In the genomic region with DNA sequence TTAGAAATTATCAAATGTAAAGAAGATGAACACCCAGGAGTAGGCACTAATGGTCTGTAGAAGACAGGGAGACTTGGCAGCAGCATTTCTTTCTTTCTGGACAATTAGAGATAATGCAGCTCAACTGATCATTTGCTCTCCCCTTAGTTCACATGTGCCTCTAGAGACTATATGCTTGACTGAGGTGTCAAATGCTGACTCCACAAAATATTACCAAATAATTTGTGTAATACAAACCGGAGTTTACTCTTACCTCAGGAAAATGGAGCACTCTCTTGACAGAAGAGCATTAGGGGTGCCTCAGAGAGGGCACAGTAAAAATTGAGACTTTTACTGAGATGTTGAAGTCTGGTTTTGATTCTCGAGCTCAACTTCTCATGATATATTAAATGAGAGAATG, we compare ENCODE assay signal across 3 cellular contexts.
TF ChIP-seq lines count a peak whose summit lies in the region.

No MANE protein-coding gene starts in this region.

TF ChIP-seq in HepG2, 621 proteins besides CTCF, POLR2A, EP300 and RAD21:
- TF ChIP-seq MAFF (IDR thresholded peaks at IDR 0.05; ENCODE audit: low read depth, low read length) = peak; percentile 80
- TF ChIP-seq MAFK (conservative IDR thresholded peaks at IDR 0.05 in 1 of 2, IDR thresholded peaks at IDR 0.05 in 1 of 2; ENCODE audit: low read length in 2 of 2) = peak; percentile 80 to 87
- no peak for TF ChIP-seq PCBP1 (IDR thresholded peaks at IDR 0.05; ENCODE audit: borderline replicate concordance, low read depth, low read length)

TF ChIP-seq in IMR-90, 13 proteins besides CTCF, POLR2A, EP300 and RAD21:
- TF ChIP-seq MAFK (IDR thresholded peaks at IDR 0.05; ENCODE audit: low read depth, low read length) (peak; percentile 84), CEBPB (IDR thresholded peaks at IDR 0.05; ENCODE audit: low read depth, low read length) (no peak)

TF ChIP-seq in K562, 482 proteins besides CTCF, POLR2A, EP300 and RAD21:
- TF ChIP-seq MAFG (tag; conservative IDR thresholded peaks at IDR 0.05) = peak; percentile 53
- TF ChIP-seq TBL1XR1 (IDR thresholded peaks at IDR 0.05; ENCODE audit: low read length in 2 of 2) = no peak
- TF ChIP-seq, protein P1, sequence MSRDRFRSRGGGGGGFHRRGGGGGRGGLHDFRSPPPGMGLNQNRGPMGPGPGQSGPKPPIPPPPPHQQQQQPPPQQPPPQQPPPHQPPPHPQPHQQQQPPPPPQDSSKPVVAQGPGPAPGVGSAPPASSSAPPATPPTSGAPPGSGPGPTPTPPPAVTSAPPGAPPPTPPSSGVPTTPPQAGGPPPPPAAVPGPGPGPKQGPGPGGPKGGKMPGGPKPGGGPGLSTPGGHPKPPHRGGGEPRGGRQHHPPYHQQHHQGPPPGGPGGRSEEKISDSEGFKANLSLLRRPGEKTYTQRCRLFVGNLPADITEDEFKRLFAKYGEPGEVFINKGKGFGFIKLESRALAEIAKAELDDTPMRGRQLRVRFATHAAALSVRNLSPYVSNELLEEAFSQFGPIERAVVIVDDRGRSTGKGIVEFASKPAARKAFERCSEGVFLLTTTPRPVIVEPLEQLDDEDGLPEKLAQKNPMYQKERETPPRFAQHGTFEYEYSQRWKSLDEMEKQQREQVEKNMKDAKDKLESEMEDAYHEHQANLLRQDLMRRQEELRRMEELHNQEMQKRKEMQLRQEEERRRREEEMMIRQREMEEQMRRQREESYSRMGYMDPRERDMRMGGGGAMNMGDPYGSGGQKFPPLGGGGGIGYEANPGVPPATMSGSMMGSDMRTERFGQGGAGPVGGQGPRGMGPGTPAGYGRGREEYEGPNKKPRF (IDR thresholded peaks at IDR 0.05; ENCODE audit: low read depth, low read length) = no peak
- no peak for TF ChIP-seq PCBP2 (IDR thresholded peaks at IDR 0.05; ENCODE audit: low read depth, low read length, poor library complexity, severe bottlenecking)
- no peak for TF ChIP-seq ZBTB11 (CRISPR knock-in tag; IDR thresholded peaks at IDR 0.05)
- no peak for TF ChIP-seq ZNF445 (CRISPR knock-in tag; IDR thresholded peaks at IDR 0.05; ENCODE audit: low read depth)
- TF ChIP-seq ZC3H11A (IDR thresholded peaks at IDR 0.05; ENCODE audit: low read depth, low read length) = no peak
- TF ChIP-seq, protein P2, sequence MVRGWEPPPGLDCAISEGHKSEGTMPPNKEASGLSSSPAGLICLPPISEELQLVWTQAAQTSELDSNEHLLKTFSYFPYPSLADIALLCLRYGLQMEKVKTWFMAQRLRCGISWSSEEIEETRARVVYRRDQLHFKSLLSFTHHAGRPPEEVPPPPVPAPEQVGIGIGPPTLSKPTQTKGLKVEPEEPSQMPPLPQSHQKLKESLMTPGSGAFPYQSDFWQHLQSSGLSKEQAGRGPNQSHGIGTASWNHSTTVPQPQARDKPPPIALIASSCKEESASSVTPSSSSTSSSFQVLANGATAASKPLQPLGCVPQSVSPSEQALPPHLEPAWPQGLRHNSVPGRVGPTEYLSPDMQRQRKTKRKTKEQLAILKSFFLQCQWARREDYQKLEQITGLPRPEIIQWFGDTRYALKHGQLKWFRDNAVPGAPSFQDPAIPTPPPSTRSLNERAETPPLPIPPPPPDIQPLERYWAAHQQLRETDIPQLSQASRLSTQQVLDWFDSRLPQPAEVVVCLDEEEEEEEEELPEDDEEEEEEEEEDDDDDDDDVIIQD (CRISPR knock-in tag; IDR thresholded peaks at IDR 0.05) = no peak
- TF ChIP-seq, protein P3, sequence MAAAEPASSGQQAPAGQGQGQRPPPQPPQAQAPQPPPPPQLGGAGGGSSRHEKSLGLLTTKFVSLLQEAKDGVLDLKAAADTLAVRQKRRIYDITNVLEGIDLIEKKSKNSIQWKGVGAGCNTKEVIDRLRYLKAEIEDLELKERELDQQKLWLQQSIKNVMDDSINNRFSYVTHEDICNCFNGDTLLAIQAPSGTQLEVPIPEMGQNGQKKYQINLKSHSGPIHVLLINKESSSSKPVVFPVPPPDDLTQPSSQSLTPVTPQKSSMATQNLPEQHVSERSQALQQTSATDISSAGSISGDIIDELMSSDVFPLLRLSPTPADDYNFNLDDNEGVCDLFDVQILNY (CRISPR knock-in tag; IDR thresholded peaks at IDR 0.05) = no peak
- TF ChIP-seq ZNF316 (IDR thresholded peaks at IDR 0.05) = peak; percentile 73
- TF ChIP-seq SRSF3 (IDR thresholded peaks at IDR 0.05; ENCODE audit: insufficient read depth, low read length) = no peak
- TF ChIP-seq, protein P4, sequence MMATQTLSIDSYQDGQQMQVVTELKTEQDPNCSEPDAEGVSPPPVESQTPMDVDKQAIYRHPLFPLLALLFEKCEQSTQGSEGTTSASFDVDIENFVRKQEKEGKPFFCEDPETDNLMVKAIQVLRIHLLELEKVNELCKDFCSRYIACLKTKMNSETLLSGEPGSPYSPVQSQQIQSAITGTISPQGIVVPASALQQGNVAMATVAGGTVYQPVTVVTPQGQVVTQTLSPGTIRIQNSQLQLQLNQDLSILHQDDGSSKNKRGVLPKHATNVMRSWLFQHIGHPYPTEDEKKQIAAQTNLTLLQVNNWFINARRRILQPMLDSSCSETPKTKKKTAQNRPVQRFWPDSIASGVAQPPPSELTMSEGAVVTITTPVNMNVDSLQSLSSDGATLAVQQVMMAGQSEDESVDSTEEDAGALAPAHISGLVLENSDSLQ (IDR thresholded peaks at IDR 0.05) = no peak
- peak; percentile 68; the same call in 1 of the 2 replicates for TF ChIP-seq MAFK (IDR thresholded peaks at IDR 0.05; ENCODE audit: low read length)
- no peak for TF ChIP-seq HMG20A (CRISPR knock-in tag; conservative IDR thresholded peaks at IDR 0.05)
- TF ChIP-seq NR2F6 (CRISPR knock-in tag; IDR thresholded peaks at IDR 0.05) = no peak
- TF ChIP-seq C11orf30 (IDR thresholded peaks at IDR 0.05; ENCODE audit: low read depth) = peak; percentile 56
- no peak for TF ChIP-seq ZNF583 (CRISPR knock-in tag; IDR thresholded peaks at IDR 0.05)
- no peak for TF ChIP-seq TCF7L2 (IDR thresholded peaks at IDR 0.05; ENCODE audit: low read depth, low read length)
- TF ChIP-seq CCNT2 (IDR thresholded peaks at IDR 0.05; ENCODE audit: borderline replicate concordance, extremely low read depth, insufficient read length, low read depth, low read length) = no peak
- no peak for TF ChIP-seq ZNF785 (CRISPR knock-in tag; IDR thresholded peaks at IDR 0.05)
- TF ChIP-seq, protein P5, sequence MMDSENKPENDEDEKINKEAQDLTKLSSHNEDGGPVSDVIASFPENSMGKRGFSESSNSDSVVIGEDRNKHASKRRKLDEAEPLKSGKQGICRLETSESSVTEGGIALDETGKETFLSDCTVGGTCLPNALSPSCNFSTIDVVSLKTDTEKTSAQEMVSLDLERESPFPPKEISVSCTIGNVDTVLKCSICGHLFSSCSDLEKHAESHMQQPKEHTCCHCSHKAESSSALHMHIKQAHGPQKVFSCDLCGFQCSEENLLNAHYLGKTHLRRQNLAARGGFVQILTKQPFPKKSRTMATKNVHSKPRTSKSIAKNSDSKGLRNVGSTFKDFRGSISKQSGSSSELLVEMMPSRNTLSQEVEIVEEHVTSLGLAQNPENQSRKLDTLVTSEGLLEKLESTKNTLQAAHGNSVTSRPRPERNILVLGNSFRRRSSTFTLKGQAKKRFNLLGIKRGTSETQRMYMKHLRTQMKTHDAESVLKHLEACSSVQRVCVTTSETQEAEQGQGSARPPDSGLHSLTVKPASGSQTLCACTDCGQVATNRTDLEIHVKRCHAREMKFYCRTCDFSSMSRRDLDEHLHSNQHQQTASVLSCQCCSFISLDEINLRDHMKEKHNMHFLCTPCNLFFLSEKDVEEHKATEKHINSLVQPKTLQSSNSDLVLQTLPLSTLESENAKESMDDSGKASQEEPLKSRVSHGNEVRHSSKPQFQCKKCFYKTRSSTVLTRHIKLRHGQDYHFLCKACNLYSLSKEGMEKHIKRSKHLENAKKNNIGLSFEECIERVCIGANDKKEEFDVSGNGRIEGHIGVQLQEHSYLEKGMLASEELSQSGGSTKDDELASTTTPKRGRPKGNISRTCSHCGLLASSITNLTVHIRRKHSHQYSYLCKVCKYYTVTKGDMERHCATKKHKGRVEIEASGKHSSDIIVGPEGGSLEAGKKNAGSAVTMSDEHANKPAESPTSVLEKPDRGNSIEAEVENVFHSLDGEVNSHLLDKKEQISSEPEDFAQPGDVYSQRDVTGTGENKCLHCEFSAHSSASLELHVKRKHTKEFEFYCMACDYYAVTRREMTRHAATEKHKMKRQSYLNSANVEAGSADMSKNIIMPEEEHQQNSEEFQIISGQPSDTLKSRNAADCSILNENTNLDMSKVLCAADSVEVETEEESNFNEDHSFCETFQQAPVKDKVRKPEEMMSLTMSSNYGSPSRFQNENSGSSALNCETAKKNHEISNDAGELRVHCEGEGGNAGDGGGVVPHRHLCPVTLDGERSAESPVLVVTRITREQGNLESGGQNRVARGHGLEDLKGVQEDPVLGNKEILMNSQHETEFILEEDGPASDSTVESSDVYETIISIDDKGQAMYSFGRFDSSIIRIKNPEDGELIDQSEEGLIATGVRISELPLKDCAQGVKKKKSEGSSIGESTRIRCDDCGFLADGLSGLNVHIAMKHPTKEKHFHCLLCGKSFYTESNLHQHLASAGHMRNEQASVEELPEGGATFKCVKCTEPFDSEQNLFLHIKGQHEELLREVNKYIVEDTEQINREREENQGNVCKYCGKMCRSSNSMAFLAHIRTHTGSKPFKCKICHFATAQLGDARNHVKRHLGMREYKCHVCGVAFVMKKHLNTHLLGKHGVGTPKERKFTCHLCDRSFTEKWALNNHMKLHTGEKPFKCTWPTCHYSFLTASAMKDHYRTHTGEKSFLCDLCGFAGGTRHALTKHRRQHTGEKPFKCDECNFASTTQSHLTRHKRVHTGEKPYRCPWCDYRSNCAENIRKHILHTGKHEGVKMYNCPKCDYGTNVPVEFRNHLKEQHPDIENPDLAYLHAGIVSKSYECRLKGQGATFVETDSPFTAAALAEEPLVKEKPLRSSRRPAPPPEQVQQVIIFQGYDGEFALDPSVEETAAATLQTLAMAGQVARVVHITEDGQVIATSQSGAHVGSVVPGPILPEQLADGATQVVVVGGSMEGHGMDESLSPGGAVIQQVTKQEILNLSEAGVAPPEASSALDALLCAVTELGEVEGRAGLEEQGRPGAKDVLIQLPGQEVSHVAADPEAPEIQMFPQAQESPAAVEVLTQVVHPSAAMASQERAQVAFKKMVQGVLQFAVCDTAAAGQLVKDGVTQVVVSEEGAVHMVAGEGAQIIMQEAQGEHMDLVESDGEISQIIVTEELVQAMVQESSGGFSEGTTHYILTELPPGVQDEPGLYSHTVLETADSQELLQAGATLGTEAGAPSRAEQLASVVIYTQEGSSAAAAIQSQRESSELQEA (IDR thresholded peaks at IDR 0.05; ENCODE audit: low read depth) = no peak
- no peak for TF ChIP-seq NEUROD1 (IDR thresholded peaks at IDR 0.05; ENCODE audit: borderline replicate concordance, low read depth, low read length, partially characterized antibody)
- TF ChIP-seq STAG1 (CRISPR knock-in tag; IDR thresholded peaks at IDR 0.05; ENCODE audit: borderline replicate concordance) = no peak
- no peak for TF ChIP-seq ZSCAN29 (IDR thresholded peaks at IDR 0.05)
- TF ChIP-seq SRSF9 (IDR thresholded peaks at IDR 0.05; ENCODE audit: borderline replicate concordance, low read depth, low read length) = no peak
- peak; percentile 74 for TF ChIP-seq MAFF (IDR thresholded peaks at IDR 0.05; ENCODE audit: low read length)
- no peak for TF ChIP-seq MTA3 (IDR thresholded peaks at IDR 0.05; ENCODE audit: borderline replicate concordance)
- no peak for TF ChIP-seq COPS2 (conservative IDR thresholded peaks at IDR 0.05)
